In genomic region chr5:69042915-69043795, GRCh38 we compare ENCODE assay signal across 8 cellular contexts.
DNase-seq lines count a peak whose midpoint lies in the region; ATAC-seq, FAIRE-seq and TF ChIP-seq lines count a peak whose summit lies in the region.

No MANE protein-coding gene starts in this region.

- peak; percentile 97 for FAIRE-seq in islet of Langerhans (lab: Jason Lieb, UNC)

- peak; percentile 61 for DNase-seq in NCI-H2196 treated with DMSO at 0.1 percent for 48 hours (lab: John Stamatoyannopoulos, UW; ENCODE audit: unreplicated experiment)
- DNase-seq in WERI-Rb-1, result peak; percentile 69
- peak; percentile 97 for DNase-seq in cardiac fibroblast (ENCODE audit: low read depth in 2 of 2)
- DNase-seq in stimulated activated CD4-positive, alpha-beta T cell treated with anti-CD3 and anti-CD28 coated beads, Interleukin-12 subunit alpha, Interleukin-12 subunit beta, amount 100 ng/mL, for 48 hours (ENCODE audit: low read depth in 2 of 3, low spot score in 1 of 3), result peak; percentile 49 to 87 (median 55)

- H3K4me3 ChIP-seq in ACC112 (ENCODE audit: low read depth, low read length) (peak overlapping the region; percentile 88), WERI-Rb-1 (ENCODE audit: low read depth, low read length) (peak overlapping the region; percentile 88), cardiac fibroblast (replicated peaks in 1 of 2; ENCODE audit: low read depth in 2 of 2, low read length in 2 of 2) (peak overlapping the region; percentile 36 to 57)

- no peaks in the 10 kb centered on the region for H3K9me3 ChIP-seq in WERI-Rb-1 (ENCODE audit: severe bottlenecking)

- H3K36me3 ChIP-seq in ACC112 (ENCODE audit: insufficient read depth, low read length) (no peaks in the 10 kb centered on the region), WERI-Rb-1 (no peaks in the 10 kb centered on the region)

- H3K27ac ChIP-seq in ACC112 (ENCODE audit: low read depth, low read length) (peak overlapping the region; percentile 32; the same call in 1 of the 2 replicates), WERI-Rb-1 (peak overlapping the region; percentile 19; the same call in 1 of the 2 replicates)

- H2AFZ ChIP-seq in ACC112 (ENCODE audit: low read length, unreplicated experiment), result peak overlapping the region; percentile 99

- no peaks in the 10 kb centered on the region for H3K79me2 ChIP-seq in ACC112 (ENCODE audit: control insufficient read depth, insufficient read depth, low read length, unreplicated experiment)

- peaks cover 3% of the 10 kb centered on the region for H3K4me1 ChIP-seq in ACC112 (ENCODE audit: control insufficient read depth, insufficient read depth, low read length, unreplicated experiment)

- peak; percentile 54 for TF ChIP-seq CTCF in WERI-Rb-1 (IDR thresholded peaks at IDR 0.05; ENCODE audit: low read depth, low read length)
- TF ChIP-seq CTCF in cardiac fibroblast (IDR thresholded peaks at IDR 0.05; ENCODE audit: low read depth, low read length), result peak; percentile 65

- no peaks in the 10 kb centered on the region for H3K27me3 ChIP-seq in ACC112 (ENCODE audit: insufficient read depth, low read length)
- H3K27me3 ChIP-seq in WERI-Rb-1 (ENCODE audit: insufficient read depth, low read depth, severe bottlenecking), result no peaks in the 10 kb centered on the region

- ATAC-seq in GM18861 (IDR thresholded peaks at IDR 0.05; ENCODE audit: unreplicated experiment) (peak; percentile 94), HG03108 (IDR thresholded peaks at IDR 0.05; ENCODE audit: unreplicated experiment) (peak; percentile 88)

Comparison
In these comparisons a context has a peak if more than half of its experiments do, and no peak if none do; other contexts are left out.
1. Peak in every context shown above with its lines: DNase-seq, ATAC-seq, H3K4me3 ChIP-seq and H3K27ac ChIP-seq.